Comparison of ENCODE assay signal across 8 cellular contexts in the genomic region with DNA sequence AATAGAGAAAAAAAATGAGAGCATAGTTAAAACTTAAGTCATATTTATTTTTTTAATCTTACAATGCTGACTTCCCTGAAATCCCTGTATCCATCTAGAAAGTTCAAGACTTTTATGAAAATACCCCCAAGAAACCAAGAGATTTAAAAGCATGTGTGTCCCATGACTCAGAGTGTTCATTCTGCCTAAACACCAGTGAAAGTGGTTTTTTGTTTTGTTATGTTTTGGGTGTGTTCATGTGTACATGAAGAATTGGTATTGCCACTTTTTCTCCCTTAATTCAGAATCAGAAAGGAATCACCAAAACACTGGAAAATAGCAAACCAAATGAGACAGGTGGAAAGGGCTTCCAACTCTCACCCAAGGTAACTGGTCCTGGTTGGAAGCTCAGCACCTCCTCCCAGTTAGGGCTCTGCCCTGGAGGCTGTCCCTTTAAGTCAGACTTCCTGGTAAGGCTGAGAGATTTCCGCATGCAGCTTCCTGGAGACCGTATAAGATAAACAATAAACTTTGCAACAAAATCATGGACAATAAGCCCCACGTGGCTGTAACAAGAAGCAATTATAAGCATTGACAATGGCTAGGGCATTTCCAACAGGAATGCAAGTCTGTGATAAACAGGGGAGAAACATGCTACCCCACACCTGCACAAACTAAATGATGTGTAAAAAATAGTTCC.
DNase-seq lines count a peak whose midpoint lies in the region; ATAC-seq, FAIRE-seq and TF ChIP-seq lines count a peak whose summit lies in the region.

No MANE protein-coding gene starts in this region.

- ATAC-seq in HG02884 (IDR thresholded peaks at IDR 0.05; ENCODE audit: unreplicated experiment) = no peak
- ATAC-seq in HG02623 (IDR thresholded peaks at IDR 0.05; ENCODE audit: unreplicated experiment) = no peak

- WGBS in mammary epithelial cell (ENCODE audit: low coverage, missing lambda C conversion rate) = 16% methylated on average over 2 of the region's 3 CpGs
- WGBS in mesodermal cell (ENCODE audit: insufficient coverage in 2 of 2), 2 experiments = 0% methylated on average over 1 of the region's 3 CpGs

- in situ Hi-C loops in mammary epithelial cell (cut with MboI; ENCODE audit: low sequenced_read_pairs in 2 of 2) = no loop called here

- DNase-seq in Calu3 = peak; percentile 51
- DNase-seq in OCI-LY7 (ENCODE audit: low spot score) = peak; percentile 52
- DNase-seq in mammary epithelial cell = peak; percentile 59
- DNase-seq in frontal cortex (ENCODE audit: low spot score in 2 of 2) = no peak
- DNase-seq in NCI-H187 treated with DMSO at 0.1 percent for 48 hours (lab: John Stamatoyannopoulos, UW) = no peak

- H3K4me1 ChIP-seq in OCI-LY7 (ENCODE audit: insufficient read depth, low read length, poor library complexity, severe bottlenecking) (peaks cover 97% of the 10 kb centered on the region), mammary epithelial cell (ENCODE audit: insufficient read depth, low read length) (peaks cover 32% of the 10 kb centered on the region), mesodermal cell (ENCODE audit: control insufficient read depth, insufficient read depth, low read length, poor library complexity, severe bottlenecking) (peaks cover 47% of the 10 kb centered on the region)

- no peaks in the 10 kb centered on the region for H3K9me3 ChIP-seq in OCI-LY7 (ENCODE audit: low read length)
- no peaks in the 10 kb centered on the region for H3K9me3 ChIP-seq in mammary epithelial cell (replicated peaks; ENCODE audit: insufficient read depth, low read length)
- H3K9me3 ChIP-seq in mesodermal cell (ENCODE audit: control insufficient read depth, low read length) = no peaks in the 10 kb centered on the region

- H3K27ac ChIP-seq in OCI-LY7 (ENCODE audit: low read depth, low read length, poor library complexity, severe bottlenecking) (peak overlapping the region; percentile 66), mammary epithelial cell (ENCODE audit: insufficient read depth, low read depth, low read length) (no peak overlapping the region), mesodermal cell (ENCODE audit: low read depth, low read length, severe bottlenecking) (peak overlapping the region; percentile 88)

- no peaks in the 10 kb centered on the region for H3K9me3 Mint-ChIP-seq in Calu3 (ENCODE audit: low read depth, unreplicated experiment)

- no peak overlapping the region for H3K4me3 Mint-ChIP-seq in Calu3 (ENCODE audit: low read depth, unreplicated experiment)

- H3K4me1 Mint-ChIP-seq in Calu3 (ENCODE audit: low read depth, unreplicated experiment) = peaks cover 28% of the 10 kb centered on the region

- POLR2A ChIA-PET in OCI-LY7 (lab: Charles Lee) = no interaction called here

- H3K4me3 ChIP-seq in OCI-LY7 (ENCODE audit: low read depth, low read length, poor library complexity, severe bottlenecking) (peak overlapping the region; percentile 42), mammary epithelial cell (replicated peaks in 1 of 3; ENCODE audit: insufficient read depth in 1 of 3, low read depth in 2 of 3, low read length in 3 of 3) (no peak overlapping the region), mesodermal cell (ENCODE audit: extremely low read depth, insufficient read depth, low read length, poor library complexity, severe bottlenecking) (no peak overlapping the region)

- no peaks in the 10 kb centered on the region for H3K9me2 ChIP-seq in OCI-LY7 (ENCODE audit: insufficient read depth, low read length)

- H3K9ac ChIP-seq in mammary epithelial cell (ENCODE audit: insufficient read depth, low read length) = no peak overlapping the region

- CTCF ChIA-PET in Calu3 (lab: Charles Lee) (interaction anchor here (1.6 kb wide), 1 partner anchor 166 kb away, joined by 4 read pairs; no protein-coding TSS in a partner anchor), OCI-LY7 (lab: Charles Lee; ENCODE audit: unreplicated experiment) (interaction anchor here (0.6 kb wide), 1 partner anchor 143 kb away, joined by 3 read pairs; no protein-coding TSS in a partner anchor), mammary epithelial cell (lab: Charles Lee; ENCODE audit: low non-redundant PET) (no interaction called here)

- H3K36me3 ChIP-seq in OCI-LY7 (ENCODE audit: insufficient read depth, low read length) = no peaks in the 10 kb centered on the region
- H3K36me3 ChIP-seq in mammary epithelial cell (ENCODE audit: insufficient read depth, low read length) = no peaks in the 10 kb centered on the region
- no peaks in the 10 kb centered on the region for H3K36me3 ChIP-seq in mesodermal cell (ENCODE audit: control insufficient read depth, insufficient read depth, low read length)

- intact Hi-C loops in Calu3 (cut with micrococcal nuclease; ENCODE audit: unreplicated experiment) = no loop called here
- intact Hi-C loops in OCI-LY7 (cut with micrococcal nuclease; ENCODE audit: unreplicated experiment) = no loop called here
- intact Hi-C loops in mammary epithelial cell (cut with micrococcal nuclease) = no loop called here

- no peaks in the 10 kb centered on the region for H3K36me3 Mint-ChIP-seq in Calu3 (ENCODE audit: insufficient read depth, unreplicated experiment)

- H2AFZ ChIP-seq in OCI-LY7 (ENCODE audit: low read length) (peak overlapping the region; percentile 71; the same call in 1 of the 2 replicates), mammary epithelial cell (ENCODE audit: low read depth, low read length) (no peak overlapping the region)

- H3K27ac Mint-ChIP-seq in Calu3 (ENCODE audit: unreplicated experiment) = peak overlapping the region; percentile 7

- BruUV-seq in Calu3 (replicated peaks; lab: Mats Ljungman, UMichigan) (no TSS peak), OCI-LY7 (replicated peaks; lab: Mats Ljungman, UMichigan) (no TSS peak), mammary epithelial cell (replicated peaks; lab: Mats Ljungman, UMichigan) (no TSS peak)

- H3K4me2 ChIP-seq in OCI-LY7 (ENCODE audit: low read length) = peak overlapping the region; percentile 70
- no peak overlapping the region for H3K4me2 ChIP-seq in mammary epithelial cell (ENCODE audit: insufficient read depth, low read depth, low read length)

- no peak for FAIRE-seq in frontal cortex (lab: Jason Lieb, UNC)

- H3K79me2 ChIP-seq in OCI-LY7 (ENCODE audit: insufficient read depth, low read depth, low read length) = peaks cover 3% of the 10 kb centered on the region; the same call in 1 of the 2 replicates
- H3K79me2 ChIP-seq in mammary epithelial cell (ENCODE audit: insufficient read depth, low read length) = no peaks in the 10 kb centered on the region

- no peaks in the 10 kb centered on the region for H3K27me3 ChIP-seq in mammary epithelial cell (ENCODE audit: insufficient read depth, low read length)

- no peaks in the 10 kb centered on the region for H3K27me3 Mint-ChIP-seq in Calu3 (ENCODE audit: unreplicated experiment)

- no peaks in the 10 kb centered on the region for H4K20me1 ChIP-seq in OCI-LY7 (ENCODE audit: insufficient read depth, low read length)
- no peaks in the 10 kb centered on the region for H4K20me1 ChIP-seq in mammary epithelial cell (ENCODE audit: insufficient read depth, low read length)

- dilution Hi-C loops in mammary epithelial cell (cut with HindIII; ENCODE audit: low sequenced_read_pairs) = no loop called here

- TF ChIP-seq CTCF in Calu3 (IDR thresholded peaks at IDR 0.05; ENCODE audit: unreplicated experiment) = no peak
- no peak for TF ChIP-seq CTCF in OCI-LY7 (conservative IDR thresholded peaks at IDR 0.05; ENCODE audit: low read length)
- TF ChIP-seq CTCF in mammary epithelial cell (conservative IDR thresholded peaks at IDR 0.05 in 1 of 2, IDR thresholded peaks at IDR 0.05 in 1 of 2; ENCODE audit: extremely low read depth in 1 of 2, insufficient read depth in 1 of 2, low read depth in 1 of 2, low read length in 2 of 2) = no peak

Comparison
In these comparisons a context has a peak if more than half of its experiments do, and no peak if none do; other contexts are left out.
1. DNase-seq: peak in Calu3 (single experiment), OCI-LY7 (single experiment) and mammary epithelial cell (single experiment); none in frontal cortex (0 of 2) and NCI-H187 treated with DMSO at 0.1 percent for 48 hours (single experiment).